Comparison of ENCODE assay signal across 16 cellular contexts in genomic region chr20:38968090-38968489, GRCh38. TPM values are rescaled to one million over a fixed set of nuclear protein-coding genes. Genes with fewer than 3 reads are reported as not detected.
DNase-seq lines count a peak whose midpoint lies in the region; ATAC-seq and TF ChIP-seq lines count a peak whose summit lies in the region.
"Had no signal": no experiment of that assay in that cellular context is flagged by ENCODE, and none has a peak within 500 bp of the region (broad histone marks: within the 10 kb centered on the region; RNA-seq: fewer than 3 reads in every experiment).

No MANE protein-coding gene starts in this region.

- intact Hi-C loops in IMR-90 (cut with micrococcal nuclease) (no loop called here), esophagus squamous epithelium (cut with DNase I) (no loop called here), heart left ventricle (cut with DNase I) (no loop called here)

- in situ Hi-C loops in IMR-90 (cut with MboI; ENCODE audit: low sequenced_read_pairs): no loop called here

- dilution Hi-C loops in IMR-90 (cut with HindIII; ENCODE audit: low sequenced_read_pairs, unreplicated experiment): no loop called here

- H4K91ac ChIP-seq in IMR-90 (ENCODE audit: insufficient read depth, low read depth, low read length): peak overlapping the region; percentile 58; the same call in 1 of the 2 replicates

- H2BK20ac ChIP-seq in IMR-90 (ENCODE audit: low read depth, low read length): no peak overlapping the region

- no peak for TF ChIP-seq CTCF in IMR-90 (conservative IDR thresholded peaks at IDR 0.05; ENCODE audit: low read depth, low read length)
- no peak for TF ChIP-seq CTCF in esophagus squamous epithelium (IDR thresholded peaks at IDR 0.05)
- TF ChIP-seq CTCF in heart left ventricle (IDR thresholded peaks at IDR 0.05): no peak
- no peak for TF ChIP-seq CTCF in foreskin keratinocyte (conservative IDR thresholded peaks at IDR 0.05)

- CTCF ChIA-PET in IMR-90 (lab: Yijun Ruan, JAX): no interaction called here

- peak overlapping the region; percentile 27; the same call in 1 of the 2 replicates for H2AK5ac ChIP-seq in IMR-90 (ENCODE audit: low read depth, low read length)

- H3K9ac ChIP-seq in IMR-90 (ENCODE audit: low read depth, low read length) (no peak overlapping the region), rectal smooth muscle tissue (ENCODE audit: low read length) (no peak overlapping the region)
- H3K9ac ChIP-seq: BLaER1 treated with 17β-estradiol and CSF1 and Interleukin-3, amounts not matched to agents 10 nM and 100 nM had no signal

- H3K4ac ChIP-seq in IMR-90 (ENCODE audit: low read depth, low read length): peak overlapping the region; percentile 20

- H3K23ac ChIP-seq in IMR-90 (ENCODE audit: low read depth, low read length): no peak overlapping the region

- no peak overlapping the region for H2BK5ac ChIP-seq in IMR-90 (ENCODE audit: low read depth, low read length, poor library complexity, severe bottlenecking)

- no TSS peak for BruUV-seq in IMR-90 (replicated peaks; lab: Mats Ljungman, UMichigan)

- no peak overlapping the region for H3K27ac ChIP-seq in IMR-90 (ENCODE audit: insufficient read depth, low read length)
- peak overlapping the region in 3 of 4 donors; percentile 40 to 72 (median 70) for H3K27ac ChIP-seq in esophagus squamous epithelium
- peak overlapping the region; percentile 50 for H3K27ac ChIP-seq in rectal smooth muscle tissue (ENCODE audit: low read depth, low read length)
- peak overlapping the region in 1 of 12 donors; percentile 81 for H3K27ac ChIP-seq in heart left ventricle
- no peak overlapping the region for H3K27ac ChIP-seq in foreskin keratinocyte
- H3K27ac ChIP-seq: BLaER1 treated with 17β-estradiol and CSF1 and Interleukin-3, amounts not matched to agents 10 nM and 100 nM had no signal

- peaks cover 14% of the 10 kb centered on the region for H3K9me1 ChIP-seq in IMR-90 (ENCODE audit: insufficient read depth, low read length)

- no peaks in the 10 kb centered on the region for H3K27me3 ChIP-seq in IMR-90 (ENCODE audit: control insufficient read depth, insufficient read depth, low read length)
- no peaks in the 10 kb centered on the region for H3K27me3 ChIP-seq in esophagus squamous epithelium
- no peaks in the 10 kb centered on the region for H3K27me3 ChIP-seq in rectal smooth muscle tissue (ENCODE audit: control insufficient read depth, insufficient read depth, low read length)
- no peaks in the 10 kb centered on the region for H3K27me3 ChIP-seq in heart left ventricle
- no peaks in the 10 kb centered on the region for H3K27me3 ChIP-seq in foreskin keratinocyte
- H3K27me3 ChIP-seq: BLaER1 treated with 17β-estradiol and CSF1 and Interleukin-3, amounts not matched to agents 10 nM and 100 nM had no signal

- no peaks in the 10 kb centered on the region for H4K20me1 ChIP-seq in IMR-90 (ENCODE audit: insufficient read depth, low read length)

- H3K4me1 ChIP-seq in IMR-90 (ENCODE audit: control insufficient read depth, insufficient read depth, low read length): peaks cover 11% of the 10 kb centered on the region
- H3K4me1 ChIP-seq in esophagus squamous epithelium: peaks cover under 1 to 40% (median 7%) of the 10 kb centered on the region in 3 donors
- peaks cover 2% of the 10 kb centered on the region for H3K4me1 ChIP-seq in rectal smooth muscle tissue (ENCODE audit: control insufficient read depth, insufficient read depth, low read length)
- H3K4me1 ChIP-seq in heart left ventricle: peaks cover 0 to 25% (median 7%) of the 10 kb centered on the region in 12 donors
- H3K4me1 ChIP-seq in foreskin keratinocyte: peaks cover 38% of the 10 kb centered on the region

- no peak overlapping the region for H3K4me2 ChIP-seq in IMR-90 (ENCODE audit: low read depth, low read length)
- H3K4me2 ChIP-seq: BLaER1 treated with 17β-estradiol and CSF1 and Interleukin-3, amounts not matched to agents 10 nM and 100 nM had no signal

- peaks cover 37 to 61% of the 10 kb centered on the region in 2 experiments for H3K79me1 ChIP-seq in IMR-90 (ENCODE audit: low read depth in 1 of 2, low read length in 2 of 2)

- no CpG with 5 or more reads among the region's 6 CpGs for WGBS in IMR-90 (ENCODE audit: extremely low coverage in 2 of 2, insufficient read length in 1 of 2), 2 experiments
- WGBS in esophagus squamous epithelium, 2 donors: 54 to 56% methylated on average over 5 to 6 of the region's 6 CpGs
- WGBS in heart left ventricle, 4 donors: 88 to 93% (median 90%) methylated on average over 6 of the region's 6 CpGs

- no peak overlapping the region for H3K56ac ChIP-seq in IMR-90 (ENCODE audit: extremely low read depth, insufficient read depth, low read length)

- H4K8ac ChIP-seq in IMR-90 (ENCODE audit: low read depth in 2 of 2, low read length in 2 of 2): no peak overlapping the region

- no peak for ATAC-seq in IMR-90 (ENCODE audit: low read depth)
- no peak for ATAC-seq in heart left ventricle
- no peak for ATAC-seq in foreskin keratinocyte
- no peak for ATAC-seq in HG03175 (IDR thresholded peaks at IDR 0.05; ENCODE audit: unreplicated experiment)
- ATAC-seq: GM12878, HepG2, K562 had no signal

- DNase-seq in IMR-90 (no peak), esophagus squamous epithelium (lab: John Stamatoyannopoulos, UW) (no peak), heart left ventricle (no peak), foreskin keratinocyte (no peak), HuH-7 (ENCODE audit: low spot score) (no peak)
- DNase-seq: ACHN; CD4-positive, CD25-positive, alpha-beta regulatory T cell; DMS53; GOT3; H9 had no signal

- H3K9me3 ChIP-seq in IMR-90 (ENCODE audit: control insufficient read depth, insufficient read depth, low read length) (no peaks in the 10 kb centered on the region), esophagus squamous epithelium (no peaks in the 10 kb centered on the region), heart left ventricle (no peaks in the 10 kb centered on the region)
- H3K9me3 ChIP-seq: BLaER1 treated with 17β-estradiol and CSF1 and Interleukin-3, amounts not matched to agents 10 nM and 100 nM had no signal

- TF ChIP-seq POLR2A in IMR-90 (IDR thresholded peaks at IDR 0.05; ENCODE audit: low read depth, low read length): no peak
- no peak for TF ChIP-seq POLR2A in esophagus squamous epithelium (IDR thresholded peaks at IDR 0.05)
- TF ChIP-seq POLR2A in heart left ventricle (IDR thresholded peaks at IDR 0.05): no peak

- no peak for TF ChIP-seq RAD21 in IMR-90 (IDR thresholded peaks at IDR 0.05; ENCODE audit: low read length)

- POLR2A ChIA-PET in IMR-90 (lab: Charles Lee; ENCODE audit: unreplicated experiment): no interaction called here

- H3K4me3 ChIP-seq in IMR-90 (ENCODE audit: insufficient read depth, low read depth, low read length) (no peak overlapping the region), esophagus squamous epithelium (no peak overlapping the region), rectal smooth muscle tissue (ENCODE audit: low read length) (no peak overlapping the region), heart left ventricle (no peak overlapping the region)
- H3K4me3 ChIP-seq: BLaER1 treated with 17β-estradiol and CSF1 and Interleukin-3, amounts not matched to agents 10 nM and 100 nM; GM12878; K562 had no signal

- no peak overlapping the region for H2AFZ ChIP-seq in IMR-90 (replicated peaks; ENCODE audit: low read length, poor library complexity)

- H2AK9ac ChIP-seq in IMR-90 (replicated peaks; ENCODE audit: low read depth, low read length, poor library complexity): peak overlapping the region; percentile 31

- H3K36me3 ChIP-seq in IMR-90 (ENCODE audit: control insufficient read depth, insufficient read depth, low read length) (no peaks in the 10 kb centered on the region; the same call in 1 of the 2 replicates), esophagus squamous epithelium (peaks cover 0 to 50% (median 7%) of the 10 kb centered on the region in 3 donors), rectal smooth muscle tissue (ENCODE audit: control insufficient read depth, insufficient read depth, low read length) (no peaks in the 10 kb centered on the region), heart left ventricle (peaks cover 0 to 52% (median 41%) of the 10 kb centered on the region in 9 donors)

- H2BK120ac ChIP-seq in IMR-90 (ENCODE audit: low read depth, low read length): peak overlapping the region; percentile 62

- no peak overlapping the region for H4K5ac ChIP-seq in IMR-90 (ENCODE audit: low read depth, low read length)

- no peak overlapping the region for H3K14ac ChIP-seq in IMR-90 (replicated peaks; ENCODE audit: low read depth, low read length)

- H2BK15ac ChIP-seq in IMR-90 (ENCODE audit: low read depth, low read length): peak overlapping the region; percentile 44; the same call in 1 of the 3 replicates

- no peak overlapping the region for H3K18ac ChIP-seq in IMR-90 (ENCODE audit: low read depth, low read length)

TF ChIP-seq in IMR-90, 13 proteins besides CTCF, POLR2A, EP300 and RAD21:
- TF ChIP-seq, protein P1, sequence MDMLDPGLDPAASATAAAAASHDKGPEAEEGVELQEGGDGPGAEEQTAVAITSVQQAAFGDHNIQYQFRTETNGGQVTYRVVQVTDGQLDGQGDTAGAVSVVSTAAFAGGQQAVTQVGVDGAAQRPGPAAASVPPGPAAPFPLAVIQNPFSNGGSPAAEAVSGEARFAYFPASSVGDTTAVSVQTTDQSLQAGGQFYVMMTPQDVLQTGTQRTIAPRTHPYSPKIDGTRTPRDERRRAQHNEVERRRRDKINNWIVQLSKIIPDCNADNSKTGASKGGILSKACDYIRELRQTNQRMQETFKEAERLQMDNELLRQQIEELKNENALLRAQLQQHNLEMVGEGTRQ (IDR thresholded peaks at IDR 0.05; ENCODE audit: low read depth, low read length): no peak
- TF ChIP-seq MAZ (IDR thresholded peaks at IDR 0.05; ENCODE audit: borderline replicate concordance, low read depth, low read length): no peak
- no peak for TF ChIP-seq MXI1 (IDR thresholded peaks at IDR 0.05; ENCODE audit: borderline replicate concordance, low read depth, low read length)

RNA-seq across cellular contexts. Expression of gene DHX35, which starts 5.9 kb away (rescaled TPM):
- 8.1 and 9.1 TPM in 2 replicates for total RNA-seq in IMR-90 (2012; rRNA removed)
- 12.5 and 13.5 TPM in 2 replicates for polyA plus RNA-seq in IMR-90 (2012; rRNA removed)
- 3.5 and 5.9 TPM in 2 replicates for polyA plus RNA-seq in IMR-90 (2012; cell fraction: cytosol; rRNA removed)
- 42.9 and 80.9 TPM in 2 replicates for polyA plus RNA-seq in IMR-90 (2012; cell fraction: nucleus; rRNA removed; ENCODE audit: low replicate concordance)
- 10 to 100 TPM in 2 of 4 donors, 1 to 10 TPM in 2; 4.4 to 14.7 (median 10.8) TPM for total RNA-seq in esophagus squamous epithelium
- total RNA-seq in heart left ventricle: 10 to 100 TPM in 8 of 9 donors, 1 to 10 TPM in 1; 9.9 to 41.7 (median 11.2) TPM
- polyA plus RNA-seq in heart left ventricle: 1 to 10 TPM; 6.0 to 7.9 TPM
- total RNA-seq in foreskin keratinocyte: 8.6 and 9.6 TPM in 2 replicates
- 5.5 TPM in 2 replicates for polyA plus RNA-seq in foreskin keratinocyte

RNA-seq across cellular contexts. Expression of gene FAM83D, which starts 41.9 kb away (rescaled TPM):
- total RNA-seq in IMR-90 (2012; rRNA removed) (20.4 and 23.1 TPM in 2 replicates), esophagus squamous epithelium (100 to 1,000 TPM in 1 of 4 donors, 10 to 100 TPM in 3; 53.8 to 105 (median 81.9) TPM), heart left ventricle (1 to 10 TPM in 2 of 9 donors, under 1 TPM in 7; 0.11 to 4.7 (median 0.56) TPM), foreskin keratinocyte (38.1 and 51.8 TPM in 2 replicates)
- polyA plus RNA-seq in IMR-90 (2012; rRNA removed) (26.4 and 29.6 TPM in 2 replicates), heart left ventricle (1 to 10 TPM in 1 of 2 donors, not detected in 1; 1.3 TPM), foreskin keratinocyte (24.9 and 36.6 TPM in 2 replicates)
- polyA plus RNA-seq in IMR-90 (2012; cell fraction: cytosol; rRNA removed): 19.3 and 28.9 TPM in 2 replicates
- 15.9 and 19.1 TPM in 2 replicates for polyA plus RNA-seq in IMR-90 (2012; cell fraction: nucleus; rRNA removed; ENCODE audit: low replicate concordance)

Comparison
In these comparisons a context has a peak if more than half of its experiments do, and no peak if none do; other contexts are left out.
1. H3K27ac ChIP-seq: peak in esophagus squamous epithelium (3 of 4) and rectal smooth muscle tissue (single experiment); none in IMR-90 (single experiment) and foreskin keratinocyte (single experiment).